In genomic region chr13:38494445-38494844, GRCh38 we compare ENCODE assay signal across 16 cellular contexts.
A peak's percentile ranks its signal among the peaks of the same experiment; 100 is the strongest.
DNase-seq lines count a peak whose midpoint lies in the region; TF ChIP-seq lines count a peak whose summit lies in the region.
"Had no signal": no experiment of that assay in that cellular context is flagged by ENCODE, and none has a peak within 500 bp of the region (broad histone marks: within the 10 kb centered on the region; RNA-seq: fewer than 3 reads in every experiment).

No MANE protein-coding gene starts in this region.

- H4K91ac ChIP-seq in H9 (ENCODE audit: insufficient read length, low read depth, low read length), result no peak overlapping the region

- H3K9ac ChIP-seq in H9 (ENCODE audit: extremely low read depth, insufficient read length, low read length), result no peak overlapping the region
- H3K9ac ChIP-seq in mesendoderm (ENCODE audit: low read length), result no peak overlapping the region

- H3K4me1 Mint-ChIP-seq in H9, result peaks cover 3 to 4% of the 10 kb centered on the region in 2 experiments

- no peak overlapping the region; a peak in 1 of 7 replicates for H3K27ac Mint-ChIP-seq in H9
- H3K27ac Mint-ChIP-seq: CD4-positive, alpha-beta T cell had no signal

- no peaks in the 10 kb centered on the region for H3K4me1 ChIP-seq in H9 (ENCODE audit: insufficient read depth, low read length)
- no peaks in the 10 kb centered on the region for H3K4me1 ChIP-seq in mesendoderm (ENCODE audit: control insufficient read depth, low read depth, low read length)
- peaks cover 2% of the 10 kb centered on the region for H3K4me1 ChIP-seq in ovary (ENCODE audit: insufficient read depth)
- H3K4me1 ChIP-seq: Caco-2 had no signal

- H2BK12ac ChIP-seq in H9 (ENCODE audit: insufficient read length, low read depth, low read length), result no peak overlapping the region

- H3K18ac ChIP-seq in H9 (ENCODE audit: insufficient read length, low read depth, low read length) (no peak overlapping the region), mesendoderm (ENCODE audit: low read length) (no peak overlapping the region)

- H3K4ac ChIP-seq in H9 (ENCODE audit: low read depth, low read length), result no peak overlapping the region
- H3K4ac ChIP-seq in mesendoderm (ENCODE audit: low read depth, low read length), result no peak overlapping the region

- no peaks in the 10 kb centered on the region for H3K9me3 ChIP-seq in H9 (ENCODE audit: control insufficient read depth, low read depth, low read length)
- H3K9me3 ChIP-seq in ovary, result no peaks in the 10 kb centered on the region

- H3K4me3 ChIP-seq in mesendoderm (ENCODE audit: low read length), result no peak overlapping the region
- H3K4me3 ChIP-seq in ovary, result no peak overlapping the region

- no peaks in the 10 kb centered on the region for H4K20me1 ChIP-seq in H9 (ENCODE audit: control insufficient read depth, insufficient read depth, insufficient read length)

- H3K23ac ChIP-seq in H9 (ENCODE audit: insufficient read length, low read depth, low read length) (no peak overlapping the region), mesendoderm (ENCODE audit: low read length) (no peak overlapping the region)

- TF ChIP-seq POLR2A in ovary (IDR thresholded peaks at IDR 0.05), result no peak

- H3K27ac ChIP-seq in H9 (ENCODE audit: insufficient read length, low read depth, low read length), result no peak overlapping the region
- H3K27ac ChIP-seq in mesendoderm (ENCODE audit: low read depth, low read length), result no peak overlapping the region
- no peak overlapping the region for H3K27ac ChIP-seq in ovary
- H3K27ac ChIP-seq: C4-2B, HL-60 had no signal

- no peaks in the 10 kb centered on the region for H3K27me3 Mint-ChIP-seq in H9 (ENCODE audit: low read depth)

- no peak overlapping the region for H2BK120ac ChIP-seq in H9 (ENCODE audit: low read depth, low read length, poor library complexity, severe bottlenecking)
- H2BK120ac ChIP-seq in mesendoderm (ENCODE audit: low read depth, low read length), result no peak overlapping the region

- no peak overlapping the region for H4K8ac ChIP-seq in H9 (replicated peaks; ENCODE audit: insufficient read length, low read depth, low read length)
- H4K8ac ChIP-seq in mesendoderm (ENCODE audit: low read depth, low read length), result no peak overlapping the region

- H3K9me3 Mint-ChIP-seq in H9, result peaks cover 0 to 4% of the 10 kb centered on the region in 2 experiments; a peak in 3 of 5 replicates

- H3K56ac ChIP-seq in H9 (ENCODE audit: insufficient read length, low read depth, low read length) (no peak overlapping the region), mesendoderm (ENCODE audit: low read length) (no peak overlapping the region)

- H3K79me2 ChIP-seq in H9 (ENCODE audit: insufficient read depth, low read length) (no peaks in the 10 kb centered on the region), mesendoderm (ENCODE audit: control insufficient read depth, insufficient read depth, low read length) (no peaks in the 10 kb centered on the region)

- H3K14ac ChIP-seq in H9 (ENCODE audit: insufficient read depth, low read length), result no peak overlapping the region

- DNase-seq in D341Med (ENCODE audit: low spot score) (peak; percentile 55), H9 (no peak), NCI-H69 (lab: John Stamatoyannopoulos, UW) (peak; percentile 8), mesendoderm (peak; percentile 13), A172 (ENCODE audit: low spot score) (no peak), ovary (no peak), AG20443 (ENCODE audit: low spot score) (no peak)
- DNase-seq: ACHN; AML-193; Caco-2; CD4-positive, alpha-beta T cell; DMS79 treated with DMSO at 0.1 percent for 48 hours; GF-D8; HCEC 1CT had no signal

- WGBS in H9 (ENCODE audit: extremely low coverage, insufficient read length, low lambda C conversion rate), result no CpG with 5 or more reads among the region's 2 CpGs
- WGBS in mesendoderm (ENCODE audit: extremely low coverage, insufficient coverage, low lambda C conversion rate), result no CpG with 5 or more reads among the region's 2 CpGs
- WGBS in ovary, 3 donors, result 78 to 84% (median 81%) methylated on average over 2 of the region's 2 CpGs

- H3K36me3 ChIP-seq in mesendoderm (ENCODE audit: control insufficient read depth, insufficient read depth, low read length), result no peaks in the 10 kb centered on the region
- no peaks in the 10 kb centered on the region for H3K36me3 ChIP-seq in ovary

- no peaks in the 10 kb centered on the region for H3K23me2 ChIP-seq in H9 (ENCODE audit: insufficient read length, low read depth, low read length, poor library complexity, severe bottlenecking)

- no peak overlapping the region for H3T11ph ChIP-seq in H9 (ENCODE audit: low read length)

- TF ChIP-seq CTCF in H9 (conservative IDR thresholded peaks at IDR 0.05) (0 out of 3 replicates have a peak, but pooled peaks have one; percentile 5), ovary (IDR thresholded peaks at IDR 0.05) (no peak)

- H2BK5ac ChIP-seq in H9 (ENCODE audit: insufficient read length, low read length), result no peak overlapping the region
- H2BK5ac ChIP-seq in mesendoderm (ENCODE audit: low read length), result no peak overlapping the region

- no peak overlapping the region for H3K4me3 Mint-ChIP-seq in H9
- H3K4me3 Mint-ChIP-seq: CD4-positive, alpha-beta T cell had no signal

- TF ChIP-seq EP300 in ovary (IDR thresholded peaks at IDR 0.05), result no peak

- H2BK15ac ChIP-seq in H9 (ENCODE audit: low read depth, low read length) (no peak overlapping the region), mesendoderm (replicated peaks; ENCODE audit: low read depth) (no peak overlapping the region)

- H3K36me3 Mint-ChIP-seq in H9 (ENCODE audit: insufficient read depth in 1 of 3, low read depth in 3 of 3), result peaks cover 0 to 5% (median 0%) of the 10 kb centered on the region in 3 experiments; a peak in 1 of 7 replicates

- H2AFZ ChIP-seq in H9 (ENCODE audit: low read length), result no peak overlapping the region

- H2BK20ac ChIP-seq in H9 (ENCODE audit: low read depth, low read length, poor library complexity, severe bottlenecking), result no peak overlapping the region

- H3K27me3 ChIP-seq in H9 (ENCODE audit: insufficient read depth, low read length), result no peaks in the 10 kb centered on the region
- no peaks in the 10 kb centered on the region for H3K27me3 ChIP-seq in mesendoderm (ENCODE audit: insufficient read depth, low read length, poor library complexity)
- H3K27me3 ChIP-seq in ovary, result no peaks in the 10 kb centered on the region

- no peak overlapping the region for H4K5ac ChIP-seq in H9 (ENCODE audit: insufficient read length, low read depth, low read length)
- no peak overlapping the region for H4K5ac ChIP-seq in mesendoderm (ENCODE audit: low read length)

- no peak overlapping the region for H2AK5ac ChIP-seq in H9 (ENCODE audit: insufficient read length, low read length)
- no peak overlapping the region for H2AK5ac ChIP-seq in mesendoderm (ENCODE audit: low read length)

- H3K4me2 ChIP-seq in H9 (ENCODE audit: insufficient read depth, insufficient read length, low read length) (no peak overlapping the region), mesendoderm (ENCODE audit: low read length) (no peak overlapping the region)

- H3K79me1 ChIP-seq in H9 (ENCODE audit: insufficient read depth, low read depth, low read length, poor library complexity, severe bottlenecking) (no peaks in the 10 kb centered on the region), mesendoderm (ENCODE audit: low read length) (no peaks in the 10 kb centered on the region)

- intact Hi-C loops in ovary (cut with DNase I), result no loop called here

Comparison
In these comparisons a context has a peak if more than half of its experiments do, and no peak if none do; other contexts are left out.
1. DNase-seq: peak in D341Med (single experiment), NCI-H69 (single experiment) and mesendoderm (single experiment); none in H9 (single experiment), A172 (single experiment), ovary (0 of 5) and AG20443 (single experiment).